ENCODE assay signal across 8 cellular contexts in genomic region chr3:158097571-158098553, GRCh38. TPM values are rescaled to one million over a fixed set of nuclear protein-coding genes. Genes with fewer than 3 reads are reported as not detected.
DNase-seq lines count a peak whose midpoint lies in the region; ATAC-seq and TF ChIP-seq lines count a peak whose summit lies in the region.

No MANE protein-coding gene starts in this region.

- H3K9me3 ChIP-seq in muscle layer of colon (ENCODE audit: low read length) (peaks cover 12% of the 10 kb centered on the region), subcutaneous abdominal adipose tissue (ENCODE audit: control insufficient read depth in 5 of 5, low read length in 5 of 5) (peaks cover 0 to 3% (median 3%) of the 10 kb centered on the region in 5 donors)

- H3K27ac ChIP-seq in muscle layer of colon (ENCODE audit: low read depth, low read length) (no peak overlapping the region), subcutaneous abdominal adipose tissue (ENCODE audit: low read depth, low read length) (no peak overlapping the region)

- H3K4me3 ChIP-seq in muscle layer of colon (ENCODE audit: low read depth in 1 of 2, low read length in 2 of 2) = peak overlapping the region; percentile 10 to 43
- H3K4me3 ChIP-seq in subcutaneous abdominal adipose tissue (ENCODE audit: low read depth in 1 of 5, low read length in 5 of 5) = peak overlapping the region; percentile 45 to 64 (median 56)

- intact Hi-C loops in activated CD4-positive, alpha-beta T cell treated with anti-CD3 and anti-CD28 coated beads, Interleukin-2, amount 10 ng/mL, durations not matched to agents 24 days and 14 days (cut with micrococcal nuclease) = loop anchor here (1.0 to 10.0 kb wide), 5 partner anchors 12 to 704 kb away; partner anchors contain the start of genes MFSD1, PTX3 and RSRC1

- H3K27me3 ChIP-seq in muscle layer of colon (ENCODE audit: control insufficient read depth in 1 of 2, insufficient read depth in 2 of 2, low read length in 2 of 2) (peaks cover 93 to 96% of the 10 kb centered on the region in 2 donors), subcutaneous abdominal adipose tissue (ENCODE audit: control insufficient read depth in 5 of 5, insufficient read depth in 4 of 5, low read length in 5 of 5) (peaks cover 36 to 82% (median 66%) of the 10 kb centered on the region in 5 donors)

- DNase-seq in GM13977 (ENCODE audit: low spot score) (peak; percentile 93), NCI-H2081 treated with DMSO at 0.1 percent for 48 hours (lab: John Stamatoyannopoulos, UW) (peak; percentile 80), NCI-H2196 treated with DMSO at 0.1 percent for 48 hours (lab: John Stamatoyannopoulos, UW; ENCODE audit: unreplicated experiment) (no peak)
- DNase-seq in activated CD4-positive, alpha-beta T cell treated with anti-CD3 and anti-CD28 coated beads, Interleukin-2, amount 10 ng/mL, durations not matched to agents 24 days and 14 days = peak; percentile 93
- peak; percentile 47 for DNase-seq in effector CD4-positive, alpha-beta T cell

- peak overlapping the region; percentile 89 for H3K4me3 Mint-ChIP-seq in activated CD4-positive, alpha-beta T cell treated with anti-CD3 and anti-CD28 coated beads, Interleukin-2, amount 10 ng/mL, durations not matched to agents 24 days and 14 days

- H3K9ac ChIP-seq in muscle layer of colon (ENCODE audit: low read length) = no peak overlapping the region
- H3K9ac ChIP-seq in subcutaneous abdominal adipose tissue (ENCODE audit: low read length in 5 of 5) = no peak overlapping the region

- in situ Hi-C loops in GM13977 (cut with MboI; ENCODE audit: low pct_unique_long_range_greater_than_20kb, low sequenced_read_pairs, unreplicated experiment) = no loop called here

- peak overlapping the region; percentile 62 for H3K27ac Mint-ChIP-seq in activated CD4-positive, alpha-beta T cell treated with anti-CD3 and anti-CD28 coated beads, Interleukin-2, amount 10 ng/mL, durations not matched to agents 24 days and 14 days

- peaks cover 10% of the 10 kb centered on the region for H3K9me3 Mint-ChIP-seq in activated CD4-positive, alpha-beta T cell treated with anti-CD3 and anti-CD28 coated beads, Interleukin-2, amount 10 ng/mL, durations not matched to agents 24 days and 14 days

- peaks cover 17% of the 10 kb centered on the region for H3K4me1 Mint-ChIP-seq in activated CD4-positive, alpha-beta T cell treated with anti-CD3 and anti-CD28 coated beads, Interleukin-2, amount 10 ng/mL, durations not matched to agents 24 days and 14 days

- no peak for TF ChIP-seq CTCF in GM13977 (IDR thresholded peaks at IDR 0.05; ENCODE audit: extremely low read depth, insufficient read depth, missing control alignments)

- no peaks in the 10 kb centered on the region for H3K36me3 ChIP-seq in muscle layer of colon (ENCODE audit: insufficient read depth, low read length)
- peaks cover 0 to 15% (median 3%) of the 10 kb centered on the region in 5 donors for H3K36me3 ChIP-seq in subcutaneous abdominal adipose tissue (ENCODE audit: control insufficient read depth in 5 of 5, insufficient read depth in 5 of 5, low read length in 5 of 5)

- H3K36me3 Mint-ChIP-seq in activated CD4-positive, alpha-beta T cell treated with anti-CD3 and anti-CD28 coated beads, Interleukin-2, amount 10 ng/mL, durations not matched to agents 24 days and 14 days (ENCODE audit: low read depth) = peaks cover 6% of the 10 kb centered on the region

- H3K4me1 ChIP-seq in muscle layer of colon (ENCODE audit: insufficient read depth, low read length) = peaks cover 17% of the 10 kb centered on the region
- peaks cover 1 to 22% (median 18%) of the 10 kb centered on the region in 5 donors for H3K4me1 ChIP-seq in subcutaneous abdominal adipose tissue (ENCODE audit: control insufficient read depth in 5 of 5, insufficient read depth in 5 of 5, low read length in 5 of 5)

- peak; percentile 83 for ATAC-seq in HG02840 (IDR thresholded peaks at IDR 0.05; ENCODE audit: low FRiP score, unreplicated experiment)

- peaks cover 85% of the 10 kb centered on the region for H3K27me3 Mint-ChIP-seq in activated CD4-positive, alpha-beta T cell treated with anti-CD3 and anti-CD28 coated beads, Interleukin-2, amount 10 ng/mL, durations not matched to agents 24 days and 14 days

RNA-seq across cellular contexts. Expression of gene SHOX2, which starts 8.4 kb away (rescaled TPM):
- total RNA-seq in activated CD4-positive, alpha-beta T cell treated with anti-CD3 and anti-CD28 coated beads, Interleukin-2, amount 10 ng/mL, durations not matched to agents 24 days and 14 days = not detected in 2 replicates

RNA-seq across cellular contexts. Expression of gene RSRC1, which starts 12.0 kb away (rescaled TPM):
- total RNA-seq in activated CD4-positive, alpha-beta T cell treated with anti-CD3 and anti-CD28 coated beads, Interleukin-2, amount 10 ng/mL, durations not matched to agents 24 days and 14 days = 41.7 and 44.6 TPM in 2 replicates
